In genomic region chr4:1099270-1099669, GRCh38 we compare ENCODE assay signal across 18 cellular contexts. TPM values are rescaled to one million over a fixed set of nuclear protein-coding genes. Genes with fewer than 3 reads are reported as not detected.
DNase-seq lines count a peak whose midpoint lies in the region; ATAC-seq and TF ChIP-seq lines count a peak whose summit lies in the region.
"Had no signal": no experiment of that assay in that cellular context is flagged by ENCODE, and none has a peak within 500 bp of the region (broad histone marks: within the 10 kb centered on the region; RNA-seq: fewer than 3 reads in every experiment).

No MANE protein-coding gene starts in this region.

- H4K91ac ChIP-seq in H9 (ENCODE audit: insufficient read length, low read depth, low read length) = no peak overlapping the region

- H3K27me3 ChIP-seq in H9 (ENCODE audit: insufficient read depth, low read length) = no peaks in the 10 kb centered on the region; the same call in 1 of the 2 replicates
- H3K27me3 ChIP-seq in upper lobe of right lung = no peaks in the 10 kb centered on the region
- H3K27me3 ChIP-seq: BLaER1 treated with 17β-estradiol and CSF1 and Interleukin-3, amounts not matched to agents 10 nM and 100 nM had no signal

- intact Hi-C loops in upper lobe of right lung (cut with DNase I) = no loop called here

- no peaks in the 10 kb centered on the region for H3K79me2 ChIP-seq in H9 (ENCODE audit: insufficient read depth, low read length)

- H3K56ac ChIP-seq in H9 (ENCODE audit: insufficient read length, low read depth, low read length) = no peak overlapping the region

- TF ChIP-seq CTCF in GM13976 (IDR thresholded peaks at IDR 0.05; ENCODE audit: borderline replicate concordance, control extremely low read depth, extremely low read depth, insufficient read depth, missing control alignments) (no peak), H9 (conservative IDR thresholded peaks at IDR 0.05) (no peak), upper lobe of right lung (IDR thresholded peaks at IDR 0.05) (no peak)

- H4K8ac ChIP-seq in H9 (replicated peaks; ENCODE audit: insufficient read length, low read depth, low read length) = no peak overlapping the region

- H2BK12ac ChIP-seq in H9 (ENCODE audit: insufficient read length, low read depth, low read length) = no peak overlapping the region

- H2BK5ac ChIP-seq in H9 (ENCODE audit: insufficient read length, low read length) = no peak overlapping the region

- no peaks in the 10 kb centered on the region for H3K9me3 Mint-ChIP-seq in H9
- H3K9me3 Mint-ChIP-seq: CD4-positive, CD25-positive, alpha-beta regulatory T cell; HFFc6 had no signal

- H2BK20ac ChIP-seq in H9 (ENCODE audit: low read depth, low read length, poor library complexity, severe bottlenecking) = no peak overlapping the region

- H2AFZ ChIP-seq in H9 (ENCODE audit: low read length) = no peak overlapping the region

- in situ Hi-C loops in GM13976 (cut with MboI; ENCODE audit: low sequenced_read_pairs, unreplicated experiment) = no loop called here

- H3K4me3 Mint-ChIP-seq in H9 = no peak overlapping the region
- H3K4me3 Mint-ChIP-seq: CD4-positive, CD25-positive, alpha-beta regulatory T cell; HFFc6 had no signal

- H4K5ac ChIP-seq in H9 (ENCODE audit: insufficient read length, low read depth, low read length) = no peak overlapping the region

- H3K36me3 ChIP-seq in upper lobe of right lung = no peaks in the 10 kb centered on the region
- H3K36me3 ChIP-seq: BLaER1 treated with 17β-estradiol and CSF1 and Interleukin-3, amounts not matched to agents 10 nM and 100 nM had no signal

- no peak overlapping the region for H3K4me2 ChIP-seq in H9 (ENCODE audit: insufficient read depth, insufficient read length, low read length)
- H3K4me2 ChIP-seq: BLaER1 treated with 17β-estradiol and CSF1 and Interleukin-3, amounts not matched to agents 10 nM and 100 nM had no signal

- no peak overlapping the region for H3K18ac ChIP-seq in H9 (ENCODE audit: insufficient read length, low read depth, low read length)

- peaks cover 5% of the 10 kb centered on the region for H3K27me3 Mint-ChIP-seq in H9 (ENCODE audit: low read depth)

- DNase-seq in GM13976 (ENCODE audit: low spot score) = peak; percentile 8
- peak; percentile 15 for DNase-seq in H9
- DNase-seq in islet precursor cell = peak; percentile 18
- peak; percentile 32 for DNase-seq in upper lobe of right lung
- DNase-seq in activated naive CD4-positive, alpha-beta T cell (lab: John Stamatoyannopoulos, UW) = no peak
- DNase-seq: ACHN; CD4-positive, CD25-positive, alpha-beta regulatory T cell; DMS53; GF-D8; GOT3; HCEC 1CT; HFFc6 had no signal

- H3K9me3 ChIP-seq in H9 (ENCODE audit: control insufficient read depth, low read depth, low read length) = no peaks in the 10 kb centered on the region
- no peaks in the 10 kb centered on the region for H3K9me3 ChIP-seq in upper lobe of right lung
- H3K9me3 ChIP-seq: BLaER1 treated with 17β-estradiol and CSF1 and Interleukin-3, amounts not matched to agents 10 nM and 100 nM had no signal

- H3K14ac ChIP-seq in H9 (ENCODE audit: insufficient read depth, low read length) = no peak overlapping the region

- ATAC-seq in upper lobe of right lung (no peak), HG03460 (IDR thresholded peaks at IDR 0.05; ENCODE audit: unreplicated experiment) (no peak), HG02970 (IDR thresholded peaks at IDR 0.05; ENCODE audit: low FRiP score, unreplicated experiment) (no peak)
- ATAC-seq: GM12878 had no signal

- no peak overlapping the region for H3T11ph ChIP-seq in H9 (ENCODE audit: low read length)

- H3K36me3 Mint-ChIP-seq in H9 (ENCODE audit: insufficient read depth in 1 of 3, low read depth in 3 of 3) = no peaks in the 10 kb centered on the region; a peak in 1 of 7 replicates
- H3K36me3 Mint-ChIP-seq: CD4-positive, CD25-positive, alpha-beta regulatory T cell had no signal

- no peak overlapping the region for H2BK15ac ChIP-seq in H9 (ENCODE audit: low read depth, low read length)

- H2BK120ac ChIP-seq in H9 (ENCODE audit: low read depth, low read length, poor library complexity, severe bottlenecking) = no peak overlapping the region

- H2AK5ac ChIP-seq in H9 (ENCODE audit: insufficient read length, low read length) = no peak overlapping the region

- 0 out of 7 replicates have a peak overlapping the region, but pooled peaks of 1 of the 3 experiments have one; percentile 21 for H3K27ac Mint-ChIP-seq in H9
- H3K27ac Mint-ChIP-seq: HFFc6 had no signal

- no peaks in the 10 kb centered on the region for H3K79me1 ChIP-seq in H9 (ENCODE audit: insufficient read depth, low read depth, low read length, poor library complexity, severe bottlenecking)

- H3K27ac ChIP-seq in H9 (ENCODE audit: insufficient read length, low read depth, low read length) (no peak overlapping the region), upper lobe of right lung (no peak overlapping the region)
- H3K27ac ChIP-seq: BLaER1 treated with 17β-estradiol and CSF1 and Interleukin-3, amounts not matched to agents 10 nM and 100 nM; HL-60 had no signal

- no CpG with 5 or more reads among the region's 9 CpGs for WGBS in H9 (ENCODE audit: extremely low coverage, insufficient read length, low lambda C conversion rate)

- no peak overlapping the region for H3K23ac ChIP-seq in H9 (ENCODE audit: insufficient read length, low read depth, low read length)

- no peak overlapping the region for H3K4me3 ChIP-seq in upper lobe of right lung
- H3K4me3 ChIP-seq: BLaER1 treated with 17β-estradiol and CSF1 and Interleukin-3, amounts not matched to agents 10 nM and 100 nM; GM12878 had no signal

- H3K4me1 Mint-ChIP-seq in H9 = peaks cover 0 to under 1% of the 10 kb centered on the region in 2 experiments; a peak in 1 of 4 replicates
- H3K4me1 Mint-ChIP-seq: CD4-positive, CD25-positive, alpha-beta regulatory T cell had no signal

- H4K20me1 ChIP-seq in H9 (ENCODE audit: control insufficient read depth, insufficient read depth, insufficient read length) = no peaks in the 10 kb centered on the region
- H4K20me1 ChIP-seq: BLaER1 treated with 17β-estradiol and CSF1 and Interleukin-3, amounts not matched to agents 10 nM and 100 nM had no signal

- H3K4me1 ChIP-seq in H9 (ENCODE audit: insufficient read depth, low read length) (no peaks in the 10 kb centered on the region), upper lobe of right lung (no peaks in the 10 kb centered on the region)

- no peaks in the 10 kb centered on the region for H3K23me2 ChIP-seq in H9 (ENCODE audit: insufficient read length, low read depth, low read length, poor library complexity, severe bottlenecking)

- H3K4ac ChIP-seq in H9 (ENCODE audit: low read depth, low read length) = no peak overlapping the region

- H3K9ac ChIP-seq in H9 (ENCODE audit: extremely low read depth, insufficient read length, low read length) = no peak overlapping the region
- H3K9ac ChIP-seq: BLaER1 treated with 17β-estradiol and CSF1 and Interleukin-3, amounts not matched to agents 10 nM and 100 nM had no signal

RNA-seq across cellular contexts. Expression of gene RNF212, which starts 14.1 kb away (rescaled TPM):
- total RNA-seq in H9 (2021) = 3.0 and 3.3 TPM in 2 replicates
- total RNA-seq in upper lobe of right lung = 6.9 TPM
- total RNA-seq: A172, GM12878, HFFc6 had no signal

Comparison
In these comparisons a context has a peak if more than half of its experiments do, and no peak if none do; other contexts are left out.
1. DNase-seq: peak in GM13976 (single experiment), H9 (single experiment), islet precursor cell (single experiment) and upper lobe of right lung (single experiment); none in activated naive CD4-positive, alpha-beta T cell (0 of 4).